Comparison of ENCODE assay signal across 15 cellular contexts in the genomic region with DNA sequence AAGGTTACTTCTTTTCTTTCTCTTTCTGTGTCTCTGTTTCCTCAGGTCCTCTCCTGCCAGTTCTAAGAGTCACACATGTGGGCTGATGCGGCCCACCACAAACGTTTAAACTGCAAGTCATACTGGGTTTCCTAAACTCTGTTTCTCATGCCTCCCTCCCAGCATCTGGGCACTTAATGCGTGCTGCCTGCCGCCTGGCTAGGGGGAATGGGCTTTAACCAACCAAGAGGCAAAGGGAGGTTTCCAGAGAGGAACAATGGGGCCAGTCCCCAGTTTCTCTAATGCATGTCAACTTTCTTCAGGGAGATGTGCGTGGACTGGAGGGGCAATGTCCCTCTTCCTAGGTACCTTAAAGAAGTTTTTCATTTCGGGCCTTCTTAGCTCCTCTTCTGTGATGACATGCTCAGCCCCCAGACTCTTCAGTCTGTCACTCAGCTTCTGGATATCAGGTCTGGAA. TPM values are rescaled to one million over a fixed set of nuclear protein-coding genes. Genes with fewer than 3 reads are reported as not detected.
DNase-seq lines count a peak whose midpoint lies in the region; ATAC-seq, FAIRE-seq and TF ChIP-seq lines count a peak whose summit lies in the region.
"Had no signal": no experiment of that assay in that cellular context is flagged by ENCODE, and none has a peak within 500 bp of the region (broad histone marks: within the 10 kb centered on the region; RNA-seq: fewer than 3 reads in every experiment).

No MANE protein-coding gene starts in this region.

- H3K36me3 ChIP-seq in esophagus muscularis mucosa (peaks cover 17 to 88% (median 74%) of the 10 kb centered on the region in 4 donors), stomach (peaks cover 5 to 89% (median 80%) of the 10 kb centered on the region in 4 donors), BE2C (peaks cover 11% of the 10 kb centered on the region)

- H3K27me3 ChIP-seq in esophagus muscularis mucosa (no peaks in the 10 kb centered on the region), stomach (no peaks in the 10 kb centered on the region), BE2C (no peaks in the 10 kb centered on the region)

- H3K27me3 Mint-ChIP-seq in activated CD8-positive, alpha-beta memory T cell treated with anti-CD3 and anti-CD28 coated beads, Interleukin-2, amount 10 ng/mL, durations not matched to agents 7 days and 5 days = no peaks in the 10 kb centered on the region

- TF ChIP-seq CTCF in RWPE1 (conservative IDR thresholded peaks at IDR 0.05; ENCODE audit: low read depth) = no peak
- TF ChIP-seq CTCF in esophagus muscularis mucosa (IDR thresholded peaks at IDR 0.05) = no peak
- no peak for TF ChIP-seq CTCF in stomach (IDR thresholded peaks at IDR 0.05)
- TF ChIP-seq CTCF in D721Med (IDR thresholded peaks at IDR 0.05; ENCODE audit: insufficient read depth, missing control alignments) = no peak
- TF ChIP-seq CTCF in BE2C (IDR thresholded peaks at IDR 0.05; ENCODE audit: low read depth, low read length) = no peak

- H3K4me3 ChIP-seq in esophagus muscularis mucosa = no peak overlapping the region
- no peak overlapping the region for H3K4me3 ChIP-seq in stomach
- no peak overlapping the region for H3K4me3 ChIP-seq in BE2C (ENCODE audit: low read depth, low read length)
- H3K4me3 ChIP-seq: A549 had no signal

- POLR2A ChIA-PET in RWPE1 (lab: Yijun Ruan, JAX; ENCODE audit: low non-redundant PET) = no interaction called here

- peak overlapping the region; percentile 52 for H3K27ac ChIP-seq in RWPE1
- peak overlapping the region; percentile 74 to 83 (median 80) for H3K27ac ChIP-seq in esophagus muscularis mucosa (replicated peaks in 1 of 4)
- peak overlapping the region; percentile 33 to 87 (median 77) for H3K27ac ChIP-seq in stomach

- peaks cover 7 to 11% (median 10%) of the 10 kb centered on the region in 4 donors for H3K4me1 ChIP-seq in esophagus muscularis mucosa
- peaks cover 9 to 18% (median 11%) of the 10 kb centered on the region in 4 donors for H3K4me1 ChIP-seq in stomach
- H3K4me1 ChIP-seq in BE2C = peaks cover 4% of the 10 kb centered on the region

- intact Hi-C loops in esophagus muscularis mucosa (cut with DNase I) = loop anchor here (5.0 kb wide), 2 partner anchors 169 to 414 kb away; no protein-coding TSS in a partner anchor
- intact Hi-C loops in stomach (cut with DNase I; ENCODE audit: low total_unique reads) = loop anchor here (10.0 kb wide), 1 partner anchor 317 kb away; no protein-coding TSS in a partner anchor

- no peak for ATAC-seq in activated CD8-positive, alpha-beta memory T cell treated with anti-CD3 and anti-CD28 coated beads, Interleukin-2, amount 10 ng/mL, durations not matched to agents 7 days and 5 days
- ATAC-seq: A549, natural killer cell had no signal

- H3K36me3 Mint-ChIP-seq in activated CD8-positive, alpha-beta memory T cell treated with anti-CD3 and anti-CD28 coated beads, Interleukin-2, amount 10 ng/mL, durations not matched to agents 7 days and 5 days = peaks cover 2% of the 10 kb centered on the region
- H3K36me3 Mint-ChIP-seq: natural killer cell had no signal

- TF ChIP-seq EP300 in esophagus muscularis mucosa (IDR thresholded peaks at IDR 0.05) (no peak), stomach (IDR thresholded peaks at IDR 0.05) (no peak)

- CTCF ChIA-PET in activated CD8-positive, alpha-beta memory T cell treated with anti-CD3 and anti-CD28 coated beads, Interleukin-2, amount 10 ng/mL, durations not matched to agents 7 days and 5 days (lab: Charles Lee) = interaction anchor here (0.6 to 10.4 kb wide), 22 partner anchors 9 to 426 kb away, joined by 3 to 247 read pairs (median 6); partner anchors contain the start of gene SRSF4
- CTCF ChIA-PET in RWPE1 (lab: Yijun Ruan, JAX) = interaction anchor here (2.1 to 2.4 kb wide), 2 partner anchors 20 to 320 kb away, joined by 9 to 21 read pairs; partner anchors contain the start of gene SRSF4

- no peak for TF ChIP-seq POLR2A in esophagus muscularis mucosa (IDR thresholded peaks at IDR 0.05; ENCODE audit: low read depth)
- TF ChIP-seq POLR2A in stomach (IDR thresholded peaks at IDR 0.05) = no peak

- FAIRE-seq in D721Med (lab: Jason Lieb, UNC) = no peak
- FAIRE-seq: A549 had no signal

- H3K9me3 Mint-ChIP-seq in activated CD8-positive, alpha-beta memory T cell treated with anti-CD3 and anti-CD28 coated beads, Interleukin-2, amount 10 ng/mL, durations not matched to agents 7 days and 5 days (ENCODE audit: low read depth) = no peaks in the 10 kb centered on the region
- H3K9me3 Mint-ChIP-seq: activated T-helper 1 cell treated with anti-CD3 and anti-CD28 coated beads, Interleukin-12 subunit alpha, Interleukin-12 subunit beta, Interleukin-2, Interleukin-4 antibody, amounts not matched to agents 30 ng/mL and 10 ng/mL and 1 ng/mL, durations not matched to agents 14 hours and 24 hours and 36 hours; natural killer cell had no signal

- H3K27ac Mint-ChIP-seq in activated CD8-positive, alpha-beta memory T cell treated with anti-CD3 and anti-CD28 coated beads, Interleukin-2, amount 10 ng/mL, durations not matched to agents 7 days and 5 days = peak overlapping the region; percentile 71
- H3K27ac Mint-ChIP-seq: activated T-helper 1 cell treated with anti-CD3 and anti-CD28 coated beads, Interleukin-12 subunit alpha, Interleukin-12 subunit beta, Interleukin-2, Interleukin-4 antibody, amounts not matched to agents 30 ng/mL and 10 ng/mL and 1 ng/mL, durations not matched to agents 14 hours and 24 hours and 36 hours had no signal

- DNase-seq in activated CD8-positive, alpha-beta memory T cell treated with anti-CD3 and anti-CD28 coated beads, Interleukin-2, amount 10 ng/mL, durations not matched to agents 7 days and 5 days = peak; percentile 55
- no peak for DNase-seq in activated CD8-positive, alpha-beta memory T cell treated with anti-CD3 and anti-CD28 coated beads, Interleukin-2, amount 50 U/mL, for 4 hours
- DNase-seq in RWPE1 (ENCODE audit: low spot score) = no peak
- DNase-seq in esophagus muscularis mucosa (ENCODE audit: extremely low spot score) = no peak
- no peak for DNase-seq in stomach
- no peak for DNase-seq in D721Med (ENCODE audit: insufficient read length, low spot score)
- no peak for DNase-seq in BE2C
- DNase-seq in SIG-M5 (lab: John Stamatoyannopoulos, UW) = no peak
- DNase-seq: DMS 273 treated with DMSO at 0.1 percent for 48 hours; effector memory CD4-positive, alpha-beta T cell; kidney glomerular epithelial cell; natural killer cell; NCI-H2081 had no signal

- WGBS in esophagus muscularis mucosa = 89% methylated on average over 6 of the region's 6 CpGs
- 84 to 91% (median 90%) methylated on average over 6 of the region's 6 CpGs for WGBS in stomach, 5 donors

- no peaks in the 10 kb centered on the region for H3K9me3 ChIP-seq in esophagus muscularis mucosa
- H3K9me3 ChIP-seq in stomach = no peaks in the 10 kb centered on the region
- H3K9me3 ChIP-seq in BE2C = no peaks in the 10 kb centered on the region
- H3K9me3 ChIP-seq: A549 had no signal

- peaks cover 20% of the 10 kb centered on the region for H3K4me1 Mint-ChIP-seq in activated CD8-positive, alpha-beta memory T cell treated with anti-CD3 and anti-CD28 coated beads, Interleukin-2, amount 10 ng/mL, durations not matched to agents 7 days and 5 days

- no peak overlapping the region for H3K4me3 Mint-ChIP-seq in activated CD8-positive, alpha-beta memory T cell treated with anti-CD3 and anti-CD28 coated beads, Interleukin-2, amount 10 ng/mL, durations not matched to agents 7 days and 5 days
- H3K4me3 Mint-ChIP-seq: activated T-helper 1 cell treated with anti-CD3 and anti-CD28 coated beads, Interleukin-12 subunit alpha, Interleukin-12 subunit beta, Interleukin-2, Interleukin-4 antibody, amounts not matched to agents 30 ng/mL and 10 ng/mL and 1 ng/mL, durations not matched to agents 14 hours and 24 hours and 36 hours; natural killer cell had no signal

RNA-seq across cellular contexts. Expression of gene SRSF4, which starts 19.9 kb away (rescaled TPM):
- 100 to 1,000 TPM; 145 to 147 TPM for total RNA-seq in activated CD8-positive, alpha-beta memory T cell treated with anti-CD3 and anti-CD28 coated beads, Interleukin-2, amount 10 ng/mL, durations not matched to agents 7 days and 5 days
- 100 to 1,000 TPM in 2 of 4 donors, 10 to 100 TPM in 2; 90.3 to 113 (median 98.3) TPM for total RNA-seq in esophagus muscularis mucosa
- total RNA-seq in stomach = 100 to 1,000 TPM in 1 of 5 donors, 10 to 100 TPM in 4; 25.1 to 328 (median 65.8) TPM
- polyA plus RNA-seq in stomach = 10 to 100 TPM; 38.9 to 56.5 (median 49.6) TPM
- 78.8 TPM for polyA plus RNA-seq in BE2C (2012; ENCODE audit: insufficient read depth, insufficient read length, low read depth)

RNA-seq across cellular contexts. Expression of gene MECR, which starts 29.1 kb away (rescaled TPM):
- 10 to 100 TPM; 24.5 to 26.9 TPM for total RNA-seq in activated CD8-positive, alpha-beta memory T cell treated with anti-CD3 and anti-CD28 coated beads, Interleukin-2, amount 10 ng/mL, durations not matched to agents 7 days and 5 days
- total RNA-seq in esophagus muscularis mucosa (10 to 100 TPM; 15.4 to 20.2 (median 18.6) TPM), stomach (10 to 100 TPM in 4 of 5 donors, 1 to 10 TPM in 1; 8.9 to 47.8 (median 17.4) TPM)
- polyA plus RNA-seq in stomach = 10 to 100 TPM; 16.0 to 20.1 (median 18.2) TPM
- 23.6 TPM for polyA plus RNA-seq in BE2C (2012; ENCODE audit: insufficient read depth, insufficient read length, low read depth)

RNA-seq across cellular contexts. Expression of gene PTPRU, which starts 34.7 kb away (rescaled TPM):
- total RNA-seq in activated CD8-positive, alpha-beta memory T cell treated with anti-CD3 and anti-CD28 coated beads, Interleukin-2, amount 10 ng/mL, durations not matched to agents 7 days and 5 days = under 1 TPM; 0.47 to 0.64 TPM
- 10 to 100 TPM; 19.5 to 32.7 (median 27.5) TPM for total RNA-seq in esophagus muscularis mucosa
- 10 to 100 TPM in 2 of 5 donors, 1 to 10 TPM in 2, under 1 TPM in 1; 0.29 to 17.5 (median 8.0) TPM for total RNA-seq in stomach
- 1 to 10 TPM; 4.9 to 5.4 (median 5.2) TPM for polyA plus RNA-seq in stomach
- 23.9 TPM for polyA plus RNA-seq in BE2C (2012; ENCODE audit: insufficient read depth, insufficient read length, low read depth)
